15 cellular contexts compared by ENCODE assay signal in the genomic region with DNA sequence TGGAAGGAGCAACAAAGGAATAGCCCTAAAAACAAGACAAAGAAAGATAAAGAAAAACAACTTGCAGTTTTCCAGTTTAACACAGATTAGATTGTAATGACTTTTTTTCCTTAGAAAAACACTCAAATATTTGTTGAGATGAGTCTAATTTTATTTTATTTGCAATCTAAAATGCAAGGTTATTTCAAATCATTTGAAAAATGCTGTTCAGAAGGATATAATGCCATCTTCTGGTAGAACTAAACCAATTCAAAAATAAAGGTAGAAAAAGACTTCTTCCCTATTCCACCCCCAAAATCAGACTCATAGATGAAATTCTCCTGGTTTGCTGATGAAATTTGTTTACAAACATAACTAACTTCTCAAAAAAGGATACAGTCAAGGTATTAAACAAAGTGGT.
DNase-seq lines count a peak whose midpoint lies in the region; ATAC-seq and TF ChIP-seq lines count a peak whose summit lies in the region.
"Had no signal": no experiment of that assay in that cellular context is flagged by ENCODE, and none has a peak within 500 bp of the region (broad histone marks: within the 10 kb centered on the region; RNA-seq: fewer than 3 reads in every experiment).

No MANE protein-coding gene starts in this region.

- H3K4me3 ChIP-seq in endodermal cell (ENCODE audit: low read length) = no peak overlapping the region
- H3K4me3 ChIP-seq: Peyer's patch had no signal

- H3K9ac ChIP-seq in endodermal cell (ENCODE audit: extremely low read depth, low read length, poor library complexity, severe bottlenecking) = no peak overlapping the region

- no peaks in the 10 kb centered on the region for H3K9me3 ChIP-seq in endodermal cell (ENCODE audit: control insufficient read depth, low read length)
- H3K9me3 ChIP-seq: Caco-2, neutrophil, Peyer's patch had no signal

- peaks cover 10% of the 10 kb centered on the region for H3K4me1 Mint-ChIP-seq in endodermal cell
- H3K4me1 Mint-ChIP-seq in neural crest cell = no peaks in the 10 kb centered on the region
- no peaks in the 10 kb centered on the region for H3K4me1 Mint-ChIP-seq in effector memory CD8-positive, alpha-beta T cell (ENCODE audit: low read depth in 2 of 2)

- peaks cover 2% of the 10 kb centered on the region for H3K4me1 ChIP-seq in endodermal cell (ENCODE audit: control insufficient read depth, insufficient read depth, low read length)
- H3K4me1 ChIP-seq: Caco-2, Peyer's patch had no signal

- H3K9me3 Mint-ChIP-seq in endodermal cell (no peaks in the 10 kb centered on the region), neural crest cell (no peaks in the 10 kb centered on the region)
- no peaks in the 10 kb centered on the region for H3K9me3 Mint-ChIP-seq in effector memory CD8-positive, alpha-beta T cell

- H3K4me3 Mint-ChIP-seq in endodermal cell = no peak overlapping the region
- H3K4me3 Mint-ChIP-seq in neural crest cell = no peak overlapping the region
- no peak overlapping the region for H3K4me3 Mint-ChIP-seq in effector memory CD8-positive, alpha-beta T cell

- no peak overlapping the region for H3K27ac ChIP-seq in endodermal cell (ENCODE audit: low read depth, low read length)
- H3K27ac ChIP-seq: neutrophil, Peyer's patch had no signal

- DNase-seq in ELR (ENCODE audit: low read depth) (peak; percentile 18), NCI-H2171 treated with DMSO at 0.1 percent for 48 hours (lab: John Stamatoyannopoulos, UW) (peak; percentile 73), endodermal cell (no peak), neural crest cell (ENCODE audit: low read depth, low spot score) (no peak), epidermal melanocyte (ENCODE audit: insufficient read length, low spot score) (no peak), NCI-H1436 (lab: John Stamatoyannopoulos, UW) (no peak)
- DNase-seq in effector memory CD8-positive, alpha-beta T cell = no peak
- DNase-seq: aorta; Caco-2; left colon; NCI-H2081; Peyer's patch; stimulated activated CD4-positive, alpha-beta T cell treated with anti-CD3 and anti-CD28 coated beads, Interleukin-1b, Interleukin-23, amount 100 ng/mL, for 48 hours; stimulated activated naive CD4-positive, alpha-beta T cell had no signal

- no peaks in the 10 kb centered on the region for H3K36me3 ChIP-seq in endodermal cell (ENCODE audit: control insufficient read depth, insufficient read depth, low read length)

- no peaks in the 10 kb centered on the region for H3K36me3 Mint-ChIP-seq in endodermal cell (ENCODE audit: low read depth)
- H3K36me3 Mint-ChIP-seq in neural crest cell (ENCODE audit: low read depth) = no peaks in the 10 kb centered on the region
- H3K36me3 Mint-ChIP-seq in effector memory CD8-positive, alpha-beta T cell (ENCODE audit: insufficient read depth) = peaks cover 40% of the 10 kb centered on the region

- H3K27me3 ChIP-seq in endodermal cell (ENCODE audit: control insufficient read depth, insufficient read depth, low read length, poor library complexity, severe bottlenecking) = no peaks in the 10 kb centered on the region
- H3K27me3 ChIP-seq: neutrophil, Peyer's patch had no signal

- peak; percentile 48 for TF ChIP-seq CTCF in endodermal cell (conservative IDR thresholded peaks at IDR 0.05)
- peak; percentile 43 for TF ChIP-seq CTCF in neural crest cell (conservative IDR thresholded peaks at IDR 0.05)

- H3K27me3 Mint-ChIP-seq in endodermal cell (ENCODE audit: insufficient read depth) (no peaks in the 10 kb centered on the region), neural crest cell (ENCODE audit: low read depth) (no peaks in the 10 kb centered on the region)
- H3K27me3 Mint-ChIP-seq in effector memory CD8-positive, alpha-beta T cell = no peaks in the 10 kb centered on the region

- H3K27ac Mint-ChIP-seq in endodermal cell (no peak overlapping the region), neural crest cell (ENCODE audit: unreplicated experiment) (no peak overlapping the region)
- no peak overlapping the region for H3K27ac Mint-ChIP-seq in effector memory CD8-positive, alpha-beta T cell

- ATAC-seq in effector memory CD8-positive, alpha-beta T cell (replicated peaks) = no peak
- ATAC-seq: left colon had no signal

Comparison
In these comparisons a context has a peak if more than half of its experiments do, and no peak if none do; other contexts are left out.
1. DNase-seq: peak in ELR (single experiment) and NCI-H2171 treated with DMSO at 0.1 percent for 48 hours (single experiment); none in endodermal cell (single experiment), neural crest cell (single experiment), epidermal melanocyte (single experiment), NCI-H1436 (single experiment) and effector memory CD8-positive, alpha-beta T cell (0 of 3).